ENCODE assay signal across 25 cellular contexts in genomic region chr21:45463871-45464270, GRCh38. TPM values are rescaled to one million over a fixed set of nuclear protein-coding genes. Genes with fewer than 3 reads are reported as not detected.
A peak's percentile ranks its signal among the peaks of the same experiment; 100 is the strongest.
DNase-seq lines count a peak whose midpoint lies in the region; ATAC-seq and TF ChIP-seq lines count a peak whose summit lies in the region.
"Had no signal": no experiment of that assay in that cellular context is flagged by ENCODE, and none has a peak within 500 bp of the region (broad histone marks: within the 10 kb centered on the region; RNA-seq: fewer than 3 reads in every experiment).

No MANE protein-coding gene starts in this region.

- peaks cover 0 to 19% (median 9%) of the 10 kb centered on the region in 8 donors for H3K9me3 Mint-ChIP-seq in CD4-positive, alpha-beta memory T cell

- H3K4me3 Mint-ChIP-seq in CD4-positive, alpha-beta memory T cell: no peak overlapping the region

- TF ChIP-seq POLR2A in right lobe of liver (IDR thresholded peaks at IDR 0.05) (no peak), body of pancreas (IDR thresholded peaks at IDR 0.05) (no peak)

- DNase-seq in left ventricle myocardium inferior (peak; percentile 12), heart right ventricle (no peak), RPMI7951 (ENCODE audit: low read depth) (peak; percentile 27), right lobe of liver (peak in 2 of 3 donors; percentile 13 to 45), body of pancreas (no peak)
- no peak for DNase-seq in stimulated activated CD4-positive, alpha-beta T cell treated with anti-CD3 and anti-CD28 coated beads, Interleukin-4, amount 100 ng/mL, for 1 hour
- DNase-seq in CD4-positive, alpha-beta memory T cell: no peak
- DNase-seq: C1 segment of cervical spinal cord, Calu3, DMS79 treated with DMSO at 0.1 percent for 48 hours, GF-D8, Kasumi-1, NCI-H1092 treated with DMSO at 0.1 percent for 48 hours, NCI-H1436, NCI-H187, NCI-H2081 treated with DMSO at 0.1 percent for 48 hours, NCI-H2171, NCI-H226, NCI-H510A, NCI-H69, OCI-M1, SIG-M5 had no signal

- POLR2A ChIA-PET in CD4-positive, alpha-beta memory T cell (lab: Charles Lee; ENCODE audit: partially characterized antibody): no interaction called here

- H3K4me1 ChIP-seq in left ventricle myocardium inferior (no peaks in the 10 kb centered on the region), heart right ventricle (peaks cover 0 to 10% (median 0%) of the 10 kb centered on the region in 9 donors), right lobe of liver (peaks cover 0 to 87% (median 45%) of the 10 kb centered on the region in 4 donors), body of pancreas (peaks cover 4% of the 10 kb centered on the region)
- no peaks in the 10 kb centered on the region for H3K4me1 ChIP-seq in CD4-positive, alpha-beta memory T cell (ENCODE audit: insufficient read depth, low read length)

- 96 to 99% methylated on average over 7 of the region's 7 CpGs for WGBS in heart right ventricle, 2 donors
- WGBS in right lobe of liver (ENCODE audit: insufficient coverage, low coverage, low lambda C conversion rate, missing lambda C conversion rate): 80% methylated on average over 1 of the region's 7 CpGs
- WGBS in body of pancreas, 2 donors: 89 to 92% methylated on average over 2 to 7 of the region's 7 CpGs

- no peak overlapping the region for H3K4me3 ChIP-seq in left ventricle myocardium inferior
- no peak overlapping the region for H3K4me3 ChIP-seq in heart right ventricle
- no peak overlapping the region for H3K4me3 ChIP-seq in right lobe of liver
- H3K4me3 ChIP-seq in body of pancreas: no peak overlapping the region
- no peak overlapping the region for H3K4me3 ChIP-seq in CD4-positive, alpha-beta memory T cell (ENCODE audit: low read length in 2 of 2)
- H3K4me3 ChIP-seq: K562, SK-N-MC had no signal

- H3K27me3 ChIP-seq in left ventricle myocardium inferior (ENCODE audit: low read depth): no peaks in the 10 kb centered on the region
- H3K27me3 ChIP-seq in heart right ventricle: no peaks in the 10 kb centered on the region
- no peaks in the 10 kb centered on the region for H3K27me3 ChIP-seq in right lobe of liver
- H3K27me3 ChIP-seq in body of pancreas: no peaks in the 10 kb centered on the region
- H3K27me3 ChIP-seq in CD4-positive, alpha-beta memory T cell (ENCODE audit: insufficient read depth, low read length): no peaks in the 10 kb centered on the region

- H3K9me3 ChIP-seq in left ventricle myocardium inferior (replicated peaks): peaks cover 19% of the 10 kb centered on the region
- H3K9me3 ChIP-seq in heart right ventricle: peaks cover 0 to 24% (median 11%) of the 10 kb centered on the region in 11 donors
- H3K9me3 ChIP-seq in right lobe of liver: no peaks in the 10 kb centered on the region
- H3K9me3 ChIP-seq in body of pancreas: peaks cover 0 to 5% (median 0%) of the 10 kb centered on the region in 3 donors
- H3K9me3 ChIP-seq in CD4-positive, alpha-beta memory T cell (ENCODE audit: control insufficient read depth in 1 of 2, low read length in 2 of 2): no peaks in the 10 kb centered on the region

- TF ChIP-seq CTCF in left ventricle myocardium inferior (IDR thresholded peaks at IDR 0.05; ENCODE audit: borderline replicate concordance) (no peak), heart right ventricle (IDR thresholded peaks at IDR 0.05) (no peak), right lobe of liver (IDR thresholded peaks at IDR 0.05) (no peak), body of pancreas (IDR thresholded peaks at IDR 0.05) (no peak)

- ATAC-seq in heart right ventricle (no peak), right lobe of liver (no peak), body of pancreas (no peak)
- ATAC-seq: HCT116, K562 had no signal

- no peak overlapping the region for H3K27ac Mint-ChIP-seq in CD4-positive, alpha-beta memory T cell

- no peaks in the 10 kb centered on the region for H3K4me1 Mint-ChIP-seq in CD4-positive, alpha-beta memory T cell

- H3K27ac ChIP-seq in left ventricle myocardium inferior (replicated peaks) (no peak overlapping the region), heart right ventricle (no peak overlapping the region), right lobe of liver (no peak overlapping the region), body of pancreas (no peak overlapping the region)
- H3K27ac ChIP-seq in CD4-positive, alpha-beta memory T cell (ENCODE audit: low read depth, low read length): no peak overlapping the region
- H3K27ac ChIP-seq: SK-N-MC had no signal

- intact Hi-C loops in left ventricle myocardium inferior (cut with micrococcal nuclease): no loop called here
- intact Hi-C loops in heart right ventricle (cut with DNase I): no loop called here
- intact Hi-C loops in right lobe of liver (cut with DNase I): no loop called here
- intact Hi-C loops in body of pancreas (cut with DNase I): no loop called here
- intact Hi-C loops in CD4-positive, alpha-beta memory T cell (cut with micrococcal nuclease): no loop called here

- CTCF ChIA-PET in CD4-positive, alpha-beta memory T cell (lab: Charles Lee; ENCODE audit: partially characterized antibody): no interaction called here

- H3K36me3 ChIP-seq in left ventricle myocardium inferior: peaks cover 31% of the 10 kb centered on the region
- H3K36me3 ChIP-seq in heart right ventricle: peaks cover 0 to 17% (median 0%) of the 10 kb centered on the region in 9 donors
- peaks cover 0 to 25% (median 2%) of the 10 kb centered on the region in 4 donors for H3K36me3 ChIP-seq in right lobe of liver
- H3K36me3 ChIP-seq in body of pancreas (replicated peaks in 1 of 2; ENCODE audit: insufficient read depth in 1 of 2, low read depth in 2 of 2): no peaks in the 10 kb centered on the region
- H3K36me3 ChIP-seq in CD4-positive, alpha-beta memory T cell (ENCODE audit: insufficient read depth, low read length): no peaks in the 10 kb centered on the region

- peaks cover 6 to 8% of the 10 kb centered on the region in 2 donors for H3K27me3 Mint-ChIP-seq in CD4-positive, alpha-beta memory T cell

- peaks cover 0 to 13% of the 10 kb centered on the region in 2 donors for H3K36me3 Mint-ChIP-seq in CD4-positive, alpha-beta memory T cell

RNA-seq across cellular contexts. Expression of gene COL18A1, which starts 58.9 kb away (rescaled TPM):
- total RNA-seq in left ventricle myocardium inferior (66.5 TPM), heart right ventricle (10 to 100 TPM; 33.7 to 87.1 (median 48.8) TPM), right lobe of liver (100 to 1,000 TPM; 261 to 487 (median 297) TPM), body of pancreas (100 to 1,000 TPM; 108 to 284 TPM)
- 10 to 100 TPM; 63.1 to 70.6 TPM for polyA plus RNA-seq in heart right ventricle
- total RNA-seq in RPMI7951 (2014; rRNA removed; shearing (Covaris generic)): 72.3 and 126 TPM in 2 replicates
- 1 to 10 TPM; 4.2 to 4.5 TPM for total RNA-seq in CD4-positive, alpha-beta memory T cell
- 1 to 10 TPM in 1 of 2 donors, under 1 TPM in 1; 0.43 to 3.4 TPM for polyA plus RNA-seq in CD4-positive, alpha-beta memory T cell

Comparison
In these comparisons a context has a peak if more than half of its experiments do, and no peak if none do; other contexts are left out.
1. DNase-seq: peak in left ventricle myocardium inferior (single experiment), RPMI7951 (single experiment) and right lobe of liver (2 of 3); none in heart right ventricle (0 of 2), body of pancreas (0 of 4), stimulated activated CD4-positive, alpha-beta T cell treated with anti-CD3 and anti-CD28 coated beads, Interleukin-4, amount 100 ng/mL, for 1 hour (single experiment) and CD4-positive, alpha-beta memory T cell (0 of 5).
2. RNA of gene COL18A1, which starts 58.9 kb away (total RNA-seq): 261 to 487 TPM in right lobe of liver, 108 to 284 TPM in body of pancreas, 72.3 to 126 TPM in RPMI7951, 66.5 TPM in left ventricle myocardium inferior (single experiment) and 33.7 to 87.1 TPM in heart right ventricle; 4.2 to 4.5 TPM in CD4-positive, alpha-beta memory T cell; every median in the first group is over 4 times any median in the second.